Comparison of ENCODE assay signal across 1 cellular context in genomic region chr3:182609575-182610156, GRCh38.
TF ChIP-seq lines count a peak whose summit lies in the region.

No MANE protein-coding gene starts in this region.

TF ChIP-seq in HEK293, 187 proteins besides CTCF, POLR2A, EP300 and RAD21 (continued from another document):
- no peak for TF ChIP-seq PBX3 (CRISPR knock-in tag; IDR thresholded peaks at IDR 0.05)
- no peak for TF ChIP-seq ZNF76 (tag by site-specific recombination; IDR thresholded peaks at IDR 0.05; ENCODE audit: borderline replicate concordance, low read depth)
- TF ChIP-seq ZNF423 (tag by site-specific recombination; IDR thresholded peaks at IDR 0.05) = no peak
- no peak for TF ChIP-seq YY1 (tag by site-specific recombination; IDR thresholded peaks at IDR 0.05)
- TF ChIP-seq ZSCAN23 (tag by site-specific recombination; IDR thresholded peaks at IDR 0.05) = no peak
- TF ChIP-seq ZNF580 (tag by site-specific recombination; IDR thresholded peaks at IDR 0.05) = no peak
- no peak for TF ChIP-seq WT1 (tag by site-specific recombination; IDR thresholded peaks at IDR 0.05)
- TF ChIP-seq ZNF571 (tag by site-specific recombination; IDR thresholded peaks at IDR 0.05) = no peak
- no peak for TF ChIP-seq ZNF555 (tag by site-specific recombination; conservative IDR thresholded peaks at IDR 0.05)
- no peak for TF ChIP-seq ZNF677 (tag by site-specific recombination; IDR thresholded peaks at IDR 0.05)
- TF ChIP-seq ZNF776 (tag by site-specific recombination; IDR thresholded peaks at IDR 0.05; ENCODE audit: borderline replicate concordance) = no peak
- TF ChIP-seq ATF2 (tag by site-specific recombination; IDR thresholded peaks at IDR 0.05; ENCODE audit: low read depth) = no peak
- no peak for TF ChIP-seq ZNF10 (tag by site-specific recombination; IDR thresholded peaks at IDR 0.05)
- no peak for TF ChIP-seq ZNF433 (tag by site-specific recombination; IDR thresholded peaks at IDR 0.05; ENCODE audit: low read depth)
- TF ChIP-seq ZNF155 (tag by site-specific recombination; IDR thresholded peaks at IDR 0.05) = no peak
- no peak for TF ChIP-seq REPIN1 (tag by site-specific recombination; IDR thresholded peaks at IDR 0.05; ENCODE audit: low read depth)
- TF ChIP-seq ZNF600 (tag by site-specific recombination; IDR thresholded peaks at IDR 0.05) = no peak
- 0 out of 2 replicates have a peak, but pooled peaks have one; percentile 29 for TF ChIP-seq ZNF280D (tag by site-specific recombination; IDR thresholded peaks at IDR 0.05)
- no peak for TF ChIP-seq ZNF692 (tag by site-specific recombination; IDR thresholded peaks at IDR 0.05)
- TF ChIP-seq ZNF404 (tag by site-specific recombination; IDR thresholded peaks at IDR 0.05) = no peak
- no peak for TF ChIP-seq ZBTB49 (tag by site-specific recombination; IDR thresholded peaks at IDR 0.05; ENCODE audit: low read depth)
- no peak for TF ChIP-seq ZNF114 (tag by site-specific recombination; IDR thresholded peaks at IDR 0.05)
- peak; percentile 51 for TF ChIP-seq ZBTB20 (tag by site-specific recombination; IDR thresholded peaks at IDR 0.05)
- TF ChIP-seq ZBTB48 (tag by site-specific recombination; IDR thresholded peaks at IDR 0.05) = peak; percentile 44; the same call in 1 of the 2 replicates
- peak; percentile 76 for TF ChIP-seq ZNF664 (tag by site-specific recombination; IDR thresholded peaks at IDR 0.05)
- TF ChIP-seq HOXA7 (CRISPR knock-in tag; IDR thresholded peaks at IDR 0.05; ENCODE audit: borderline replicate concordance) = no peak
- TF ChIP-seq ZNF202 (tag by site-specific recombination; IDR thresholded peaks at IDR 0.05; ENCODE audit: borderline replicate concordance) = no peak
- no peak for TF ChIP-seq ZNF610 (tag by site-specific recombination; IDR thresholded peaks at IDR 0.05; ENCODE audit: borderline replicate concordance)
- TF ChIP-seq ZNF2 (tag by site-specific recombination; IDR thresholded peaks at IDR 0.05) = no peak
- no peak for TF ChIP-seq YY2 (tag by site-specific recombination; IDR thresholded peaks at IDR 0.05)
- TF ChIP-seq PRDM10 (tag by site-specific recombination; IDR thresholded peaks at IDR 0.05) = peak; percentile 25; the same call in 1 of the 2 replicates
- TF ChIP-seq PRDM6 (tag by site-specific recombination; IDR thresholded peaks at IDR 0.05) = peak; percentile 68
- no peak for TF ChIP-seq ZNF837 (tag by site-specific recombination; IDR thresholded peaks at IDR 0.05)
- TF ChIP-seq ZNF529 (tag by site-specific recombination; IDR thresholded peaks at IDR 0.05; ENCODE audit: insufficient replicate concordance) = no peak
- no peak for TF ChIP-seq ZNF549 (tag by site-specific recombination; IDR thresholded peaks at IDR 0.05)
- no peak for TF ChIP-seq ZNF169 (tag by site-specific recombination; IDR thresholded peaks at IDR 0.05)
- no peak for TF ChIP-seq TSHZ1 (tag by site-specific recombination; IDR thresholded peaks at IDR 0.05; ENCODE audit: borderline replicate concordance)
- no peak for TF ChIP-seq ZSCAN16 (tag by site-specific recombination; IDR thresholded peaks at IDR 0.05)
- TF ChIP-seq ZFHX2 (tag by site-specific recombination; conservative IDR thresholded peaks at IDR 0.05) = peak; percentile 61
- TF ChIP-seq ZNF510 (tag by site-specific recombination; IDR thresholded peaks at IDR 0.05; ENCODE audit: insufficient replicate concordance) = no peak
TF ChIP-seq in HEK293: peak in this region for 9.
